ENCODE assay signal across 18 cellular contexts in genomic region chr16:51535591-51535990, GRCh38.
"Had no signal": no experiment of that assay in that cellular context is flagged by ENCODE, and none has a peak within 500 bp of the region (broad histone marks: within the 10 kb centered on the region; RNA-seq: fewer than 3 reads in every experiment).

No MANE protein-coding gene starts in this region.

- H3K4me3 ChIP-seq: gastrocnemius medialis, left ventricle myocardium inferior, lung, suprapubic skin, tibial artery had no signal

- H3K4me3 Mint-ChIP-seq: central memory CD8-positive, alpha-beta T cell; natural killer cell treated with Interleukin-12 subunit alpha and Interleukin-12 subunit beta and Interleukin-15 and Interleukin-18, amount 100 ng/mL, for 72 hours had no signal

- H3K27ac ChIP-seq: gastrocnemius medialis, left ventricle myocardium inferior, suprapubic skin, tibial artery had no signal

- H3K27ac Mint-ChIP-seq: natural killer cell treated with Interleukin-12 subunit alpha and Interleukin-12 subunit beta and Interleukin-15 and Interleukin-18, amount 100 ng/mL, for 72 hours had no signal

- ATAC-seq: esophagus mucosa; gastrocnemius medialis; natural killer cell treated with Interleukin-12 subunit alpha and Interleukin-12 subunit beta and Interleukin-15 and Interleukin-18, amount 100 ng/mL, for 72 hours had no signal

- H3K27me3 Mint-ChIP-seq: central memory CD8-positive, alpha-beta T cell; natural killer cell treated with Interleukin-12 subunit alpha and Interleukin-12 subunit beta and Interleukin-15 and Interleukin-18, amount 100 ng/mL, for 72 hours had no signal

- DNase-seq: cortex of kidney; dorsolateral prefrontal cortex; effector CD8-positive, alpha-beta T cell; gastrocnemius medialis; islet precursor cell; left ventricle myocardium inferior; mesenchymal stem cell; midbrain; small intestine; stimulated activated CD4-positive, alpha-beta T cell treated with anti-CD3 and anti-CD28 coated beads, Interleukin-12 subunit alpha, Interleukin-12 subunit beta, amount 100 ng/mL, for 4 hours; stimulated activated naive CD4-positive, alpha-beta T cell treated with Interleukin-2 at 50 U/mL for 16 hours; tibial artery had no signal

- H3K9me3 ChIP-seq: gastrocnemius medialis, left ventricle myocardium inferior, suprapubic skin, tibial artery had no signal

- H3K27me3 ChIP-seq: dorsolateral prefrontal cortex, gastrocnemius medialis, suprapubic skin, tibial artery had no signal

- H3K4me1 ChIP-seq: gastrocnemius medialis, left ventricle myocardium inferior, tibial artery had no signal

- H3K4me1 Mint-ChIP-seq: central memory CD8-positive, alpha-beta T cell had no signal

- FAIRE-seq: endometrium, small intestine had no signal

- H3K36me3 Mint-ChIP-seq: natural killer cell treated with Interleukin-12 subunit alpha and Interleukin-12 subunit beta and Interleukin-15 and Interleukin-18, amount 100 ng/mL, for 72 hours had no signal
